In genomic region chr1:109568273-109568672, GRCh38 we compare ENCODE assay signal across 1 cellular context.
TF ChIP-seq lines count a peak whose summit lies in the region.

No MANE protein-coding gene starts in this region.

TF ChIP-seq in HepG2, 621 proteins besides CTCF, POLR2A, EP300 and RAD21:
- TF ChIP-seq ZNF121 (CRISPR knock-in tag; IDR thresholded peaks at IDR 0.05) = peak; percentile 5; the same call in 1 of the 2 replicates
- peak; percentile 91 for TF ChIP-seq ZNF770 (CRISPR knock-in tag; IDR thresholded peaks at IDR 0.05)
